ENCODE assay signal across 4 cellular contexts in genomic region chr19:1797313-1797712, GRCh38. TPM values are rescaled to one million over a fixed set of nuclear protein-coding genes. Genes with fewer than 3 reads are reported as not detected.
"Had no signal": no experiment of that assay in that cellular context is flagged by ENCODE, and none has a peak within 500 bp of the region (broad histone marks: within the 10 kb centered on the region; RNA-seq: fewer than 3 reads in every experiment).

No MANE protein-coding gene starts in this region.

RNA-seq across cellular contexts. Expression of gene ONECUT3, which starts 44.0 kb away (rescaled TPM):
- polyA plus RNA-seq: immature natural killer cell; liver; lung; naive thymus-derived CD4-positive, alpha-beta T cell had no signal
